ENCODE assay signal across 40 cellular contexts in the genomic region with DNA sequence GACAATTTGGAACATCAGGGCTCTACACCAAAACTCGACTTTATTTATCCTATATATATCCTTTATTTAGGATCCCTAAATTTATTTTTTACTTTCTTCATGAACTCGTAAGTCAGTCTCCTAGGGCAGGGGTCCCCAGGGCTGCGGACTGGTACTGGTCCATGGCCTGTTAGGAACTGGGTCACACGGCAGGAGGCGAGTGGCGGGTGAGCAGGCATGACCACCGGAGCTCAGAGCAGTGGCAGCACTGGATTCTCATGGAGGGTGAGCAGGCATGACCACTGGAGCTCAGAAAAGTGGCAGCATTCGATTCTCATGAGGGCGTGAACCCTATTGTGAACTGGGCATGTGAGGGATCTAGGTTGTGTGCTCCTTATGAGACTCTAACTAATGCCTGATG.
"Had no signal": no experiment of that assay in that cellular context is flagged by ENCODE, and none has a peak within 500 bp of the region (broad histone marks: within the 10 kb centered on the region; RNA-seq: fewer than 3 reads in every experiment).

No MANE protein-coding gene starts in this region.

- H3K4me3 ChIP-seq: adrenal gland, ascending aorta, body of pancreas, breast epithelium, cardiac muscle cell had no signal

- H3K36me3 ChIP-seq: adrenal gland, ascending aorta, brain microvascular endothelial cell, breast epithelium, cardiac muscle cell had no signal

- H3K27ac ChIP-seq: adrenal gland, ascending aorta, body of pancreas, brain microvascular endothelial cell, breast epithelium, cardiac muscle cell had no signal

- FAIRE-seq: bronchial epithelial cell had no signal

- ATAC-seq: activated naive CD4-positive, alpha-beta T cell treated with anti-CD3 and anti-CD28 coated beads, Interleukin-2, amount 50 U/mL, for 72 hours; activated naive CD8-positive, alpha-beta T cell treated with anti-CD3 and anti-CD28 coated beads, Interleukin-2, amount 50 U/mL, for 24 hours; activated T-cell treated with anti-CD3 and anti-CD28 coated beads, Interleukin-2, amount 50 U/mL, for 4 hours; activated T-cell treated with anti-CD3 and anti-CD28 coated beads, Interleukin-2, amount 50 U/mL, for 72 hours; activated T-helper 17 cell treated with anti-CD3 and anti-CD28 coated beads, Interleukin-2, amount 50 U/mL, for 72 hours; body of pancreas had no signal

- H3K4me1 ChIP-seq: adrenal gland, ascending aorta, body of pancreas, breast epithelium had no signal

- H3K27ac Mint-ChIP-seq: activated naive CD4-positive, alpha-beta T cell treated with anti-CD3 and anti-CD28 coated beads for 36 hours; activated naive CD4-positive, alpha-beta T cell treated with anti-CD3 and anti-CD28 coated beads, Interleukin-2, amount 10 ng/mL, durations not matched to agents 7 days and 5 days; activated naive CD4-positive, alpha-beta T cell treated with anti-CD3 and anti-CD28 coated beads, Interleukin-2, amount 50 U/mL, for 24 hours; activated naive CD4-positive, alpha-beta T cell treated with anti-CD3 and anti-CD28 coated beads, Interleukin-2, amount 50 U/mL, for 72 hours; activated naive CD8-positive, alpha-beta T cell; activated naive CD8-positive, alpha-beta T cell treated with anti-CD3 and anti-CD28 coated beads for 36 hours; activated naive CD8-positive, alpha-beta T cell treated with anti-CD3 and anti-CD28 coated beads, Interleukin-2, amount 10 ng/mL, durations not matched to agents 7 days and 5 days; activated naive CD8-positive, alpha-beta T cell treated with anti-CD3 and anti-CD28 coated beads, Interleukin-2, amount 50 U/mL, for 24 hours; activated T-cell treated with anti-CD3 and anti-CD28 coated beads, Interleukin-2, amount 50 U/mL, for 24 hours; activated T-cell treated with anti-CD3 and anti-CD28 coated beads, Interleukin-2, amount 50 U/mL, for 72 hours; activated T-helper 1 cell treated with anti-CD3 and anti-CD28 coated beads, Interleukin-12 subunit alpha, Interleukin-12 subunit beta, Interleukin-2, Interleukin-4 antibody, amounts not matched to agents 30 ng/mL and 10 ng/mL and 1 ng/mL, durations not matched to agents 14 hours and 24 hours and 36 hours; activated T-helper 17 cell treated with anti-CD3 and anti-CD28 coated beads, Interleukin-2, amount 50 U/mL, for 72 hours; activated T-helper 2 cell treated with anti-CD3 and anti-CD28 coated beads, Interferon-gamma antibody, Interleukin-2, Interleukin-4, amounts not matched to agents 10 μg/mL and 5 μg/mL and 100 μg/mL, durations not matched to agents 14 hours and 24 hours and 36 hours; brain had no signal

- H3K4me1 Mint-ChIP-seq: activated naive CD4-positive, alpha-beta T cell treated with anti-CD3 and anti-CD28 coated beads, Interleukin-2, amount 10 ng/mL, durations not matched to agents 7 days and 5 days; activated naive CD4-positive, alpha-beta T cell treated with anti-CD3 and anti-CD28 coated beads, Interleukin-2, amount 50 U/mL, for 24 hours; activated naive CD8-positive, alpha-beta T cell treated with anti-CD3 and anti-CD28 coated beads for 36 hours; activated naive CD8-positive, alpha-beta T cell treated with anti-CD3 and anti-CD28 coated beads, Interleukin-2, amount 10 ng/mL, durations not matched to agents 7 days and 5 days had no signal

- H3K27me3 Mint-ChIP-seq: activated naive CD4-positive, alpha-beta T cell treated with anti-CD3 and anti-CD28 coated beads, Interleukin-2, amount 10 ng/mL, durations not matched to agents 7 days and 5 days; activated naive CD4-positive, alpha-beta T cell treated with anti-CD3 and anti-CD28 coated beads, Interleukin-2, amount 50 U/mL, for 24 hours; activated naive CD8-positive, alpha-beta T cell; activated naive CD8-positive, alpha-beta T cell treated with anti-CD3 and anti-CD28 coated beads for 36 hours; activated naive CD8-positive, alpha-beta T cell treated with anti-CD3 and anti-CD28 coated beads, Interleukin-2, amount 10 ng/mL, durations not matched to agents 7 days and 5 days; activated naive CD8-positive, alpha-beta T cell treated with anti-CD3 and anti-CD28 coated beads, Interleukin-2, amount 50 U/mL, for 24 hours; activated T-cell treated with anti-CD3 and anti-CD28 coated beads, Interleukin-2, amount 50 U/mL, for 24 hours; activated T-helper 17 cell treated with anti-CD3 and anti-CD28 coated beads, Interleukin-2, amount 50 U/mL, for 72 hours; central memory CD8-positive, alpha-beta T cell had no signal

- DNase-seq: activated effector memory CD4-positive, alpha-beta T cell treated with anti-CD3 and anti-CD28 coated beads, Interleukin-2, amount 50 U/mL, for 16 hours; activated effector memory CD4-positive, alpha-beta T cell treated with Interleukin-2 at 50 U/mL for 16 hours; activated gamma-delta T cell; activated gamma-delta T cell treated with Interleukin-2 at 50 U/mL for 16 hours; activated naive CD4-positive, alpha-beta T cell; activated naive CD4-positive, alpha-beta T cell treated with anti-CD3 and anti-CD28 coated beads for 36 hours; activated naive CD4-positive, alpha-beta T cell treated with anti-CD3 and anti-CD28 coated beads, Interleukin-2, amount 10 ng/mL, durations not matched to agents 7 days and 5 days; activated naive CD4-positive, alpha-beta T cell treated with anti-CD3 and anti-CD28 coated beads, Interleukin-2, amount 50 U/mL, for 16 hours; activated naive CD4-positive, alpha-beta T cell treated with Interleukin-2 at 50 U/mL for 16 hours; activated naive CD8-positive, alpha-beta T cell treated with anti-CD3 and anti-CD28 coated beads for 36 hours; activated naive CD8-positive, alpha-beta T cell treated with anti-CD3 and anti-CD28 coated beads, Interleukin-2, amount 10 ng/mL, durations not matched to agents 7 days and 5 days; activated naive CD8-positive, alpha-beta T cell treated with anti-CD3 and anti-CD28 coated beads, Interleukin-2, amount 50 U/mL, for 24 hours; activated T-cell treated with anti-CD3 and anti-CD28 coated beads for 4 hours; activated T-cell treated with anti-CD3 and anti-CD28 coated beads, Interleukin-2, amount 50 U/mL, for 1 hour; activated T-cell treated with anti-CD3 and anti-CD28 coated beads, Interleukin-2, amount 50 U/mL, for 24 hours; activated T-cell treated with anti-CD3 and anti-CD28 coated beads, Interleukin-2, amount 50 U/mL, for 4 hours; activated T-cell treated with anti-CD3 and anti-CD28 coated beads, Interleukin-2, amount 50 U/mL, for 48 hours; activated T-cell treated with anti-CD3 and anti-CD28 coated beads, Interleukin-2, amount 50 U/mL, for 72 hours; adrenal gland; amniotic stem cell; amygdala; anterior cingulate cortex; aorta; body of pancreas; brain microvascular endothelial cell; caudate nucleus; central memory CD4-positive, alpha-beta T cell; cerebellar nuclear complex had no signal

- H3K9me3 ChIP-seq: adrenal gland, body of pancreas had no signal

- H3K4me3 Mint-ChIP-seq: activated naive CD4-positive, alpha-beta T cell treated with anti-CD3 and anti-CD28 coated beads for 36 hours; activated naive CD4-positive, alpha-beta T cell treated with anti-CD3 and anti-CD28 coated beads, Interleukin-2, amount 10 ng/mL, durations not matched to agents 7 days and 5 days; activated naive CD4-positive, alpha-beta T cell treated with anti-CD3 and anti-CD28 coated beads, Interleukin-2, amount 50 U/mL, for 24 hours; activated naive CD8-positive, alpha-beta T cell; activated naive CD8-positive, alpha-beta T cell treated with anti-CD3 and anti-CD28 coated beads for 36 hours; activated naive CD8-positive, alpha-beta T cell treated with anti-CD3 and anti-CD28 coated beads, Interleukin-2, amount 10 ng/mL, durations not matched to agents 7 days and 5 days; activated naive CD8-positive, alpha-beta T cell treated with anti-CD3 and anti-CD28 coated beads, Interleukin-2, amount 50 U/mL, for 24 hours; activated T-cell treated with anti-CD3 and anti-CD28 coated beads, Interleukin-2, amount 50 U/mL, for 24 hours; activated T-cell treated with anti-CD3 and anti-CD28 coated beads, Interleukin-2, amount 50 U/mL, for 4 hours; activated T-cell treated with anti-CD3 and anti-CD28 coated beads, Interleukin-2, amount 50 U/mL, for 72 hours; activated T-helper 1 cell treated with anti-CD3 and anti-CD28 coated beads, Interleukin-12 subunit alpha, Interleukin-12 subunit beta, Interleukin-2, Interleukin-4 antibody, amounts not matched to agents 30 ng/mL and 10 ng/mL and 1 ng/mL, durations not matched to agents 14 hours and 24 hours and 36 hours; activated T-helper 17 cell treated with anti-CD3 and anti-CD28 coated beads, Interleukin-2, amount 50 U/mL, for 72 hours; brain; central memory CD8-positive, alpha-beta T cell had no signal

- H3K27me3 ChIP-seq: adrenal gland, ascending aorta, body of pancreas, brain microvascular endothelial cell, breast epithelium, cardiac muscle cell had no signal
